In genomic region chr16:1817716-1818115, GRCh38 we compare ENCODE assay signal across 27 cellular contexts. TPM values are rescaled to one million over a fixed set of nuclear protein-coding genes. Genes with fewer than 3 reads are reported as not detected.
"Had no signal": no experiment of that assay in that cellular context is flagged by ENCODE, and none has a peak within 500 bp of the region (broad histone marks: within the 10 kb centered on the region; RNA-seq: fewer than 3 reads in every experiment).

No MANE protein-coding gene starts in this region.

- H3K27ac ChIP-seq: breast epithelium, heart left ventricle, left ventricle myocardium inferior, prostate gland, right atrium auricular region, stomach, vagina, VCaP had no signal

- H3K9me3 ChIP-seq: breast epithelium, heart left ventricle, left ventricle myocardium inferior, mucosa of descending colon, prostate gland, right atrium auricular region, stomach, vagina had no signal

- H3K4me1 ChIP-seq: left ventricle myocardium inferior, prostate gland, vagina had no signal

- H3K4me3 ChIP-seq: breast epithelium, heart left ventricle, left ventricle myocardium inferior, mucosa of descending colon, prostate gland, right atrium auricular region, stomach, vagina had no signal

- ATAC-seq: heart left ventricle, mucosa of descending colon had no signal

- H3K27me3 ChIP-seq: breast epithelium, heart left ventricle, right atrium auricular region, stomach, vagina had no signal

- DNase-seq: activated CD4-positive, alpha-beta T cell treated with anti-CD3 and anti-CD28 coated beads, Interleukin-2, amount 50 U/mL, for 1 hour; activated CD4-positive, CD25-positive, alpha-beta regulatory T cell treated with anti-CD3 and anti-CD28 coated beads, Interleukin-2, amount 50 U/mL, for 72 hours; activated CD8-positive, alpha-beta memory T cell treated with anti-CD3 and anti-CD28 coated beads for 24 hours; activated CD8-positive, alpha-beta memory T cell treated with anti-CD3 and anti-CD28 coated beads, Interleukin-2, amount 50 U/mL, for 48 hours; activated gamma-delta T cell; cerebellar nuclear complex; effector CD4-positive, alpha-beta T cell; heart left ventricle; left ventricle myocardium inferior; mucosa of descending colon; naive B cell; stimulated activated CD4-positive, alpha-beta T cell treated with anti-CD3 and anti-CD28 coated beads, Interleukin-2, amount 100 ng/mL, for 48 hours; stomach; SW 1271; T-helper 2 cell; trophoblast cell had no signal

- FAIRE-seq: astrocyte, frontal cortex had no signal

RNA-seq across cellular contexts. Expression of gene IGFALS, which starts 24.2 kb away (rescaled TPM):
- total RNA-seq: astrocyte, kidney epithelial cell, left ventricle myocardium inferior, osteoblast, right atrium auricular region, skeletal muscle tissue, temporal lobe, vagina had no signal
